ENCODE assay signal across 26 cellular contexts in genomic region chr15:63633312-63633711, GRCh38. TPM values are rescaled to one million over a fixed set of nuclear protein-coding genes. Genes with fewer than 3 reads are reported as not detected.
"Had no signal": no experiment of that assay in that cellular context is flagged by ENCODE, and none has a peak within 500 bp of the region (broad histone marks: within the 10 kb centered on the region; RNA-seq: fewer than 3 reads in every experiment).

No MANE protein-coding gene starts in this region.

- H3K27ac ChIP-seq: colonic mucosa, esophagus muscularis mucosa, foreskin keratinocyte, gastroesophageal sphincter, heart right ventricle, left lung, lower lobe of right lung had no signal

- H3K4me3 Mint-ChIP-seq: dendritic cell treated with granulocyte-macrophage colony-stimulating factor and Interleukin-4, amounts not matched to agents 40 ng/mL and 50 ng/mL, for 4 days; effector memory CD8-positive, alpha-beta T cell; endodermal cell; mesothelial cell of epicardium; naive B cell had no signal

- ATAC-seq: effector memory CD8-positive, alpha-beta T cell; foreskin keratinocyte; gastroesophageal sphincter; heart right ventricle; left cardiac atrium; left lung; left ventricle myocardium superior; lower lobe of right lung; mucosa of descending colon had no signal

- FAIRE-seq: endometrium, frontal cortex, islet of Langerhans, keratinocyte had no signal

- H3K9me3 Mint-ChIP-seq: dendritic cell treated with granulocyte-macrophage colony-stimulating factor and Interleukin-4, amounts not matched to agents 40 ng/mL and 50 ng/mL, for 4 days; effector memory CD8-positive, alpha-beta T cell; endodermal cell; mesothelial cell of epicardium had no signal

- H3K36me3 ChIP-seq: colonic mucosa had no signal

- H3K9me3 ChIP-seq: colonic mucosa, esophagus muscularis mucosa, gastroesophageal sphincter, heart right ventricle, left lung, lower lobe of right lung, mucosa of descending colon had no signal

- H3K4me3 ChIP-seq: colonic mucosa, esophagus muscularis mucosa, gastroesophageal sphincter, heart right ventricle, left lung, lower lobe of right lung, mucosa of descending colon had no signal

- H3K27me3 Mint-ChIP-seq: dendritic cell treated with granulocyte-macrophage colony-stimulating factor and Interleukin-4, amounts not matched to agents 40 ng/mL and 50 ng/mL, for 4 days; effector memory CD8-positive, alpha-beta T cell; naive B cell had no signal

- H3K27me3 ChIP-seq: colonic mucosa, esophagus muscularis mucosa, foreskin keratinocyte, gastroesophageal sphincter, heart right ventricle, left lung had no signal

- H3K27ac Mint-ChIP-seq: dendritic cell treated with granulocyte-macrophage colony-stimulating factor and Interleukin-4, amounts not matched to agents 40 ng/mL and 50 ng/mL, for 4 days; endodermal cell; mesothelial cell of epicardium had no signal

- H3K4me1 Mint-ChIP-seq: endodermal cell, mesothelial cell of epicardium had no signal

- DNase-seq: colonic mucosa; cortex of kidney; effector CD8-positive, alpha-beta T cell; effector memory CD8-positive, alpha-beta T cell; endodermal cell; foreskin keratinocyte; glutamatergic neuron; head of caudate nucleus; heart right ventricle; hippocampal formation; left cardiac atrium; left lung; left ventricle myocardium superior; lower lobe of right lung; mesenchymal stem cell; mucosa of descending colon; naive B cell had no signal

- H3K4me1 ChIP-seq: colonic mucosa, esophagus muscularis mucosa, foreskin keratinocyte, gastroesophageal sphincter, heart right ventricle, left lung, lower lobe of right lung had no signal

RNA-seq across cellular contexts. Expression of gene FBXL22, which starts 36.1 kb away (rescaled TPM):
- total RNA-seq: epithelial cell of proximal tubule had no signal
